26 cellular contexts compared by ENCODE assay signal in genomic region chr3:147924755-147925154, GRCh38.
"Had no signal": no experiment of that assay in that cellular context is flagged by ENCODE, and none has a peak within 500 bp of the region (broad histone marks: within the 10 kb centered on the region; RNA-seq: fewer than 3 reads in every experiment).

No MANE protein-coding gene starts in this region.

- H3K4me2 ChIP-seq: smooth muscle cell had no signal

- H3K9ac ChIP-seq: parathyroid adenoma had no signal

- H3K27ac ChIP-seq: adrenal gland, breast epithelium, gastroesophageal sphincter, parathyroid adenoma, right lobe of liver, testis, vagina, WERI-Rb-1 had no signal

- H3K79me2 ChIP-seq: parathyroid adenoma had no signal

- H3K27me3 ChIP-seq: adrenal gland, breast epithelium, gastroesophageal sphincter, right lobe of liver, testis, vagina had no signal

- H3K4me3 ChIP-seq: adrenal gland, breast epithelium, gastroesophageal sphincter, mucosa of descending colon, right lobe of liver, smooth muscle cell, testis, vagina had no signal

- DNase-seq: activated CD4-positive, alpha-beta T cell treated with anti-CD3 and anti-CD28 coated beads for 1 hour; activated CD4-positive, alpha-beta T cell treated with anti-CD3 and anti-CD28 coated beads, Interleukin-2, amount 50 U/mL, for 1 hour; activated CD8-positive, alpha-beta T cell treated with anti-CD3 and anti-CD28 coated beads, Interleukin-2, amount 10 ng/mL, durations not matched to agents 7 days and 5 days; activated gamma-delta T cell treated with Interleukin-2 at 50 U/mL for 16 hours; adrenal gland; cerebellar nuclear complex; cortex of kidney; head of caudate nucleus; hypothalamus; mesendoderm; mucosa of descending colon; naive B cell; nucleus accumbens; right lobe of liver; stimulated activated CD4-positive, alpha-beta T cell treated with anti-CD3 and anti-CD28 coated beads, Interleukin-2, amount 100 ng/mL, for 48 hours; stimulated activated CD8-positive, alpha-beta memory T cell treated with anti-CD3 and anti-CD28 coated beads, Interleukin-4, amount 100 ng/mL, for 48 hours; stimulated activated naive B cell treated with anti-CD40 and anti-IgM and Interleukin-4, amounts not matched to agents 10 μg/mL and 1 μg/mL and 100 μg/mL, for 72 hours; T-helper 1 cell; testis; trophoblast cell; WERI-Rb-1 had no signal

- H3K9me3 ChIP-seq: adrenal gland, breast epithelium, gastroesophageal sphincter, mucosa of descending colon, right lobe of liver, testis, vagina had no signal

- H3K36me3 ChIP-seq: adrenal gland, breast epithelium, gastroesophageal sphincter, right lobe of liver, vagina, WERI-Rb-1 had no signal

- H3K4me1 ChIP-seq: adrenal gland, breast epithelium, gastroesophageal sphincter, parathyroid adenoma, right lobe of liver, testis, vagina had no signal

- H2AFZ ChIP-seq: parathyroid adenoma had no signal

- ATAC-seq: activated CD8-positive, alpha-beta T cell treated with anti-CD3 and anti-CD28 coated beads, Interleukin-2, amount 10 ng/mL, durations not matched to agents 7 days and 5 days; gastroesophageal sphincter; mucosa of descending colon; right lobe of liver; stimulated activated naive B cell treated with anti-CD40 and anti-IgM and Interleukin-4, amounts not matched to agents 10 μg/mL and 1 μg/mL and 100 μg/mL, for 72 hours had no signal
